In genomic region chr14:67650694-67651093, GRCh38 we compare ENCODE assay signal across 1 cellular context.
TF ChIP-seq lines count a peak whose summit lies in the region.

No MANE protein-coding gene starts in this region.

TF ChIP-seq in HepG2, 621 proteins besides CTCF, POLR2A, EP300 and RAD21:
- no peak for TF ChIP-seq GABPA (IDR thresholded peaks at IDR 0.05; ENCODE audit: low read depth, low read length)
- TF ChIP-seq GABPA (CRISPR knock-in tag; IDR thresholded peaks at IDR 0.05; ENCODE audit: low read depth), result no peak
- no peak for TF ChIP-seq NPAS2 (CRISPR knock-in tag; IDR thresholded peaks at IDR 0.05; ENCODE audit: borderline replicate concordance)
- TF ChIP-seq ZNF101 (CRISPR knock-in tag; IDR thresholded peaks at IDR 0.05; ENCODE audit: borderline replicate concordance, low read depth), result no peak
- TF ChIP-seq ZNF616 (CRISPR knock-in tag; IDR thresholded peaks at IDR 0.05; ENCODE audit: low read depth), result no peak
- TF ChIP-seq NR2C2 (CRISPR knock-in tag; IDR thresholded peaks at IDR 0.05; ENCODE audit: borderline replicate concordance), result no peak
- no peak for TF ChIP-seq SNAPC4 (CRISPR knock-in tag; IDR thresholded peaks at IDR 0.05)
- TF ChIP-seq GPN1 (CRISPR knock-in tag; IDR thresholded peaks at IDR 0.05; ENCODE audit: borderline replicate concordance), result no peak
- no peak for TF ChIP-seq RBM22 (optimal IDR thresholded peaks at IDR 0.05; ENCODE audit: low read length)
- TF ChIP-seq ZC3H13 (CRISPR knock-in tag; IDR thresholded peaks at IDR 0.05), result no peak
- TF ChIP-seq ZNF597 (CRISPR knock-in tag; IDR thresholded peaks at IDR 0.05), result no peak
- TF ChIP-seq NCOA1 (CRISPR knock-in tag; IDR thresholded peaks at IDR 0.05), result no peak
- no peak for TF ChIP-seq ZNF580 (CRISPR knock-in tag; IDR thresholded peaks at IDR 0.05; ENCODE audit: borderline replicate concordance, low read depth)
- no peak for TF ChIP-seq ZNF780A (CRISPR knock-in tag; IDR thresholded peaks at IDR 0.05)
- no peak for TF ChIP-seq SAP130 (CRISPR knock-in tag; IDR thresholded peaks at IDR 0.05; ENCODE audit: low read depth)
- TF ChIP-seq, protein P1, sequence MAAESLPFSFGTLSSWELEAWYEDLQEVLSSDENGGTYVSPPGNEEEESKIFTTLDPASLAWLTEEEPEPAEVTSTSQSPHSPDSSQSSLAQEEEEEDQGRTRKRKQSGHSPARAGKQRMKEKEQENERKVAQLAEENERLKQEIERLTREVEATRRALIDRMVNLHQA (CRISPR knock-in tag; IDR thresholded peaks at IDR 0.05), result no peak
